Comparison of ENCODE assay signal across 13 cellular contexts in genomic region chr2:47208852-47209606, GRCh38. TPM values are rescaled to one million over a fixed set of nuclear protein-coding genes. Genes with fewer than 3 reads are reported as not detected.
A peak's percentile ranks its signal among the peaks of the same experiment; 100 is the strongest.
DNase-seq lines count a peak whose midpoint lies in the region.
"Had no signal": no experiment of that assay in that cellular context is flagged by ENCODE, and none has a peak within 500 bp of the region (broad histone marks: within the 10 kb centered on the region; RNA-seq: fewer than 3 reads in every experiment).

No MANE protein-coding gene starts in this region.

- DNase-seq in GM23248 (peak; percentile 5), NCI-H460 (ENCODE audit: extremely low read depth, low read depth) (peak; percentile 36), fibroblast of peridontal ligament (ENCODE audit: extremely low read depth) (peak; percentile 84), NCI-H69 (lab: John Stamatoyannopoulos, UW) (no peak), SIG-M5 (lab: John Stamatoyannopoulos, UW) (no peak)
- no peak for DNase-seq in activated CD4-positive, CD25-positive, alpha-beta regulatory T cell (lab: John Stamatoyannopoulos, UW)
- DNase-seq: activated naive CD4-positive, alpha-beta T cell treated with anti-CD3 and anti-CD28 coated beads for 36 hours; CD8-positive, alpha-beta memory T cell; nephron progenitor cell; SHP77 treated with DMSO at 0.1 percent for 48 hours had no signal

- no peak overlapping the region for H3K4me3 ChIP-seq in GM23248
- no peak overlapping the region for H3K4me3 ChIP-seq in skeletal muscle satellite cell (ENCODE audit: low read length)
- H3K4me3 ChIP-seq: cardiac muscle cell had no signal

- no peak overlapping the region for H2AFZ ChIP-seq in GM23248

- WGBS in GM23248 (ENCODE audit: low coverage in 1 of 2, low lambda C conversion rate in 2 of 2, missing lambda C conversion rate in 2 of 2), 2 experiments: 71 to 78% methylated on average over 5 of the region's 5 CpGs

- no peaks in the 10 kb centered on the region for H3K9me3 ChIP-seq in GM23248 (ENCODE audit: low read depth)
- no peaks in the 10 kb centered on the region for H3K9me3 ChIP-seq in skeletal muscle satellite cell (replicated peaks; ENCODE audit: low read length)

- H3F3A ChIP-seq in GM23248 (ENCODE audit: insufficient read depth): no peaks in the 10 kb centered on the region

- H3K4me2 ChIP-seq in GM23248 (ENCODE audit: unreplicated experiment) (no peak overlapping the region), skeletal muscle satellite cell (ENCODE audit: low read length) (peak overlapping the region; percentile 13)

- H3K9ac ChIP-seq in GM23248 (no peak overlapping the region), skeletal muscle satellite cell (ENCODE audit: low read depth, low read length) (no peak overlapping the region)

- H3K4me1 ChIP-seq in GM23248 (ENCODE audit: insufficient read depth) (peaks cover 18% of the 10 kb centered on the region), skeletal muscle satellite cell (ENCODE audit: control insufficient read depth, insufficient read depth, low read length) (peaks cover 19% of the 10 kb centered on the region)

- in situ Hi-C loops in GM23248 (cut with MboI): no loop called here

- no peaks in the 10 kb centered on the region for H4K20me1 ChIP-seq in GM23248 (ENCODE audit: insufficient read depth)

- H3K27ac ChIP-seq in GM23248: no peak overlapping the region
- H3K27ac ChIP-seq: cardiac muscle cell had no signal

- H3K27me3 ChIP-seq in GM23248 (replicated peaks; ENCODE audit: insufficient read depth) (no peaks in the 10 kb centered on the region), skeletal muscle satellite cell (ENCODE audit: control insufficient read depth, insufficient read depth, low read length) (no peaks in the 10 kb centered on the region)
- H3K27me3 ChIP-seq: cardiac muscle cell had no signal

- no peaks in the 10 kb centered on the region for H3K9me2 ChIP-seq in GM23248 (ENCODE audit: insufficient read depth)

- H3K79me2 ChIP-seq in GM23248 (ENCODE audit: insufficient read depth): no peaks in the 10 kb centered on the region

- no peaks in the 10 kb centered on the region for H3K36me3 ChIP-seq in GM23248 (ENCODE audit: low read depth)
- no peaks in the 10 kb centered on the region for H3K36me3 ChIP-seq in skeletal muscle satellite cell (ENCODE audit: insufficient read depth, low read length)
- H3K36me3 ChIP-seq: cardiac muscle cell had no signal

RNA-seq across cellular contexts. Expression of gene CALM2, which starts 32.7 kb away (rescaled TPM):
- 1,056 and 1,083 TPM in 2 replicates for total RNA-seq in GM23248 (2014; rRNA removed; shearing (Covaris generic))
- polyA plus RNA-seq in GM23248 (2016; fragmentation: Nextera tagmentation; extraction: Ambion mirVana): 2,147 and 2,171 TPM in 2 replicates
- total RNA-seq in NCI-H460 (2014; rRNA removed; shearing (Covaris generic)): 540 and 562 TPM in 2 replicates
- polyA plus RNA-seq in NCI-H460 (2014; cell fraction: nucleus; rRNA removed): 717 and 725 TPM in 2 replicates
- total RNA-seq in skeletal muscle satellite cell (2012; rRNA removed): 520 and 573 TPM in 2 replicates

RNA-seq across cellular contexts. Expression of gene STPG4, which starts 53.9 kb away (rescaled TPM):
- not detected in 2 replicates for total RNA-seq in GM23248 (2014; rRNA removed; shearing (Covaris generic))
- not detected in 2 replicates for polyA plus RNA-seq in GM23248 (2016; fragmentation: Nextera tagmentation; extraction: Ambion mirVana)
- 0.32 TPM in 1 of 2 replicates, not detected in the other for total RNA-seq in NCI-H460 (2014; rRNA removed; shearing (Covaris generic))
- not detected in 2 replicates for polyA plus RNA-seq in NCI-H460 (2014; cell fraction: nucleus; rRNA removed)
- total RNA-seq in skeletal muscle satellite cell (2012; rRNA removed): 0.25 TPM in 1 of 2 replicates, not detected in the other
- total RNA-seq: cardiac muscle cell; CD8-positive, alpha-beta memory T cell; kidney epithelial cell had no signal
- polyA plus RNA-seq: cardiac muscle cell; CD8-positive, alpha-beta memory T cell had no signal

Comparison
In these comparisons a context has a peak if more than half of its experiments do, and no peak if none do; other contexts are left out.
1. DNase-seq: peak in GM23248 (single experiment), NCI-H460 (single experiment) and fibroblast of peridontal ligament (single experiment); none in activated CD4-positive, CD25-positive, alpha-beta regulatory T cell (0 of 4), NCI-H69 (single experiment) and SIG-M5 (single experiment).